Comparison of ENCODE assay signal across 35 cellular contexts in the genomic region with DNA sequence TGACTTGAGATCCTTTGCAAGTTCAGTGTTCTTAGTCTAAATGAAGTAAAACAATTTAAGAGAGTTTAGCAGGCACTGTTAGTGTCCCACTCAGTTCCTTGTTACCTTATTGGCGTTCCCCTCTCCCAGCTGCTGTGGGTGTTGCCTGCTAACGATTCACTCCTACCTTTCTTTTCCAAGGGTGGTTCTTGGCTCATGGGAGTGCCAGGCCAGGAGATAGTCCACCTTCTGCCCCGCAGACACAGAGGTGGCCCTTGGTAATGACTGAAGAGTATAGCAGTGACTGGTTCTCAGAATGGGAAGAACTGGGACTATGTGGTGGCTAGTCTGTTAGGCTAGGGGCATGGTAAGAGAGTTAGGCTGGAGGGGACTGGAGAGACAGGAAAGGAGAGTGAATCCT.
"Had no signal": no experiment of that assay in that cellular context is flagged by ENCODE, and none has a peak within 500 bp of the region (broad histone marks: within the 10 kb centered on the region; RNA-seq: fewer than 3 reads in every experiment).

No MANE protein-coding gene starts in this region.

- H3K27ac Mint-ChIP-seq: activated CD4-positive, alpha-beta memory T cell treated with anti-CD3 and anti-CD28 coated beads, Interleukin-2, amount 10 ng/mL, durations not matched to agents 7 days and 5 days; activated CD4-positive, alpha-beta T cell treated with anti-CD3 and anti-CD28 coated beads for 36 hours; activated CD4-positive, alpha-beta T cell treated with anti-CD3 and anti-CD28 coated beads, Interleukin-2, amount 10 ng/mL, durations not matched to agents 24 days and 14 days; activated naive CD4-positive, alpha-beta T cell treated with anti-CD3 and anti-CD28 coated beads, Interleukin-2, amount 10 ng/mL, durations not matched to agents 7 days and 5 days; activated naive CD4-positive, alpha-beta T cell treated with anti-CD3 and anti-CD28 coated beads, Interleukin-2, amount 50 U/mL, for 72 hours; activated naive CD8-positive, alpha-beta T cell treated with anti-CD3 and anti-CD28 coated beads, Interleukin-2, amount 10 ng/mL, durations not matched to agents 7 days and 5 days; activated T-cell treated with anti-CD3 and anti-CD28 coated beads, Interleukin-2, amount 50 U/mL, for 24 hours; activated T-cell treated with anti-CD3 and anti-CD28 coated beads, Interleukin-2, amount 50 U/mL, for 72 hours; dendritic cell treated with granulocyte-macrophage colony-stimulating factor and Interleukin-4, amounts not matched to agents 40 ng/mL and 50 ng/mL, for 4 days; endodermal cell; T-helper 17 cell; T-helper 2 cell treated with Interferon-gamma antibody and Interleukin-4, amounts not matched to agents 5 μg/mL and 100 μg/mL, for 36 hours had no signal

- H3K9me3 Mint-ChIP-seq: activated CD4-positive, alpha-beta memory T cell treated with anti-CD3 and anti-CD28 coated beads, Interleukin-2, amount 10 ng/mL, durations not matched to agents 7 days and 5 days; activated CD4-positive, alpha-beta T cell treated with anti-CD3 and anti-CD28 coated beads, Interleukin-2, amount 10 ng/mL, durations not matched to agents 24 days and 14 days; activated naive CD4-positive, alpha-beta T cell treated with anti-CD3 and anti-CD28 coated beads, Interleukin-2, amount 10 ng/mL, durations not matched to agents 7 days and 5 days; activated naive CD4-positive, alpha-beta T cell treated with anti-CD3 and anti-CD28 coated beads, Interleukin-2, amount 50 U/mL, for 72 hours; activated naive CD8-positive, alpha-beta T cell treated with anti-CD3 and anti-CD28 coated beads, Interleukin-2, amount 10 ng/mL, durations not matched to agents 7 days and 5 days; activated T-cell treated with anti-CD3 and anti-CD28 coated beads, Interleukin-2, amount 50 U/mL, for 24 hours; activated T-cell treated with anti-CD3 and anti-CD28 coated beads, Interleukin-2, amount 50 U/mL, for 72 hours; dendritic cell treated with granulocyte-macrophage colony-stimulating factor and Interleukin-4, amounts not matched to agents 40 ng/mL and 50 ng/mL, for 4 days; endodermal cell; T-helper 2 cell treated with Interferon-gamma antibody and Interleukin-4, amounts not matched to agents 5 μg/mL and 100 μg/mL, for 36 hours had no signal

- H3K27me3 Mint-ChIP-seq: activated CD4-positive, alpha-beta memory T cell treated with anti-CD3 and anti-CD28 coated beads, Interleukin-2, amount 10 ng/mL, durations not matched to agents 7 days and 5 days; activated CD4-positive, alpha-beta T cell treated with anti-CD3 and anti-CD28 coated beads for 36 hours had no signal

- H3K27me3 ChIP-seq: ascending aorta, breast epithelium, cardiac muscle cell, colonic mucosa, dorsolateral prefrontal cortex, foreskin keratinocyte, gastrocnemius medialis had no signal

- H3K36me3 ChIP-seq: ascending aorta, breast epithelium, cardiac muscle cell, colonic mucosa, gastrocnemius medialis, heart left ventricle had no signal

- H3K4me1 ChIP-seq: ascending aorta, breast epithelium, colonic mucosa, foreskin keratinocyte, gastrocnemius medialis had no signal

- H3K9me3 ChIP-seq: ascending aorta, breast epithelium, colonic mucosa, gastrocnemius medialis, heart left ventricle had no signal

- H3K4me3 ChIP-seq: ascending aorta, breast epithelium, cardiac muscle cell, colonic mucosa, dorsolateral prefrontal cortex, gastrocnemius medialis, heart left ventricle had no signal

- H3K4me3 Mint-ChIP-seq: activated CD4-positive, alpha-beta memory T cell treated with anti-CD3 and anti-CD28 coated beads, Interleukin-2, amount 10 ng/mL, durations not matched to agents 7 days and 5 days; activated CD4-positive, alpha-beta T cell treated with anti-CD3 and anti-CD28 coated beads for 36 hours; activated CD4-positive, alpha-beta T cell treated with anti-CD3 and anti-CD28 coated beads, Interleukin-2, amount 10 ng/mL, durations not matched to agents 24 days and 14 days; activated naive CD4-positive, alpha-beta T cell treated with anti-CD3 and anti-CD28 coated beads, Interleukin-2, amount 10 ng/mL, durations not matched to agents 7 days and 5 days; activated naive CD8-positive, alpha-beta T cell treated with anti-CD3 and anti-CD28 coated beads, Interleukin-2, amount 10 ng/mL, durations not matched to agents 7 days and 5 days; activated T-cell treated with anti-CD3 and anti-CD28 coated beads, Interleukin-2, amount 50 U/mL, for 24 hours; activated T-cell treated with anti-CD3 and anti-CD28 coated beads, Interleukin-2, amount 50 U/mL, for 72 hours; brain; dendritic cell treated with granulocyte-macrophage colony-stimulating factor and Interleukin-4, amounts not matched to agents 40 ng/mL and 50 ng/mL, for 4 days; endodermal cell; T-helper 17 cell; T-helper 2 cell treated with Interferon-gamma antibody and Interleukin-4, amounts not matched to agents 5 μg/mL and 100 μg/mL, for 36 hours had no signal

- H3K4me1 Mint-ChIP-seq: activated CD4-positive, alpha-beta T cell treated with anti-CD3 and anti-CD28 coated beads, Interleukin-2, amount 10 ng/mL, durations not matched to agents 24 days and 14 days; activated naive CD4-positive, alpha-beta T cell treated with anti-CD3 and anti-CD28 coated beads, Interleukin-2, amount 10 ng/mL, durations not matched to agents 7 days and 5 days had no signal

- DNase-seq: activated CD4-positive, alpha-beta memory T cell treated with anti-CD3 and anti-CD28 coated beads, Interleukin-2, amount 10 ng/mL, durations not matched to agents 7 days and 5 days; activated CD4-positive, alpha-beta T cell treated with anti-CD3 and anti-CD28 coated beads for 36 hours; activated CD4-positive, alpha-beta T cell treated with anti-CD3 and anti-CD28 coated beads, Interleukin-2, amount 50 U/mL, for 4 hours; activated CD4-positive, CD25-positive, alpha-beta regulatory T cell; activated CD4-positive, CD25-positive, alpha-beta regulatory T cell treated with anti-CD3 and anti-CD28 coated beads, Interleukin-2, amount 50 U/mL, for 72 hours; activated CD8-positive, alpha-beta memory T cell treated with anti-CD3 and anti-CD28 coated beads, Interleukin-2, amount 50 U/mL, for 48 hours; activated gamma-delta T cell; activated naive CD4-positive, alpha-beta T cell; activated naive CD4-positive, alpha-beta T cell treated with anti-CD3 and anti-CD28 coated beads, Interleukin-2, amount 10 ng/mL, durations not matched to agents 7 days and 5 days; activated naive CD8-positive, alpha-beta T cell treated with anti-CD3 and anti-CD28 coated beads, Interleukin-2, amount 10 ng/mL, durations not matched to agents 7 days and 5 days; activated T-cell treated with anti-CD3 and anti-CD28 coated beads for 4 hours; activated T-cell treated with anti-CD3 and anti-CD28 coated beads, Interleukin-2, amount 50 U/mL, for 24 hours; activated T-cell treated with anti-CD3 and anti-CD28 coated beads, Interleukin-2, amount 50 U/mL, for 72 hours; central memory CD4-positive, alpha-beta T cell; cerebellar nuclear complex; colonic mucosa; dorsolateral prefrontal cortex; effector memory CD4-positive, alpha-beta T cell; endodermal cell; foreskin keratinocyte; gastrocnemius medialis; glutamatergic neuron; heart left ventricle; T-helper 1 cell; T-helper 17 cell; T1000 had no signal

- ATAC-seq: esophagus mucosa, gastrocnemius medialis, heart left ventricle, T-helper 17 cell had no signal

- H3K27ac ChIP-seq: ascending aorta, breast epithelium, cardiac muscle cell, colonic mucosa, dorsolateral prefrontal cortex, foreskin keratinocyte, gastrocnemius medialis, heart left ventricle had no signal

- H3K36me3 Mint-ChIP-seq: activated naive CD4-positive, alpha-beta T cell treated with anti-CD3 and anti-CD28 coated beads, Interleukin-2, amount 10 ng/mL, durations not matched to agents 7 days and 5 days; activated naive CD4-positive, alpha-beta T cell treated with anti-CD3 and anti-CD28 coated beads, Interleukin-2, amount 50 U/mL, for 72 hours; activated naive CD8-positive, alpha-beta T cell treated with anti-CD3 and anti-CD28 coated beads, Interleukin-2, amount 10 ng/mL, durations not matched to agents 7 days and 5 days; brain had no signal
